ENCODE assay signal across 9 cellular contexts in the genomic region with DNA sequence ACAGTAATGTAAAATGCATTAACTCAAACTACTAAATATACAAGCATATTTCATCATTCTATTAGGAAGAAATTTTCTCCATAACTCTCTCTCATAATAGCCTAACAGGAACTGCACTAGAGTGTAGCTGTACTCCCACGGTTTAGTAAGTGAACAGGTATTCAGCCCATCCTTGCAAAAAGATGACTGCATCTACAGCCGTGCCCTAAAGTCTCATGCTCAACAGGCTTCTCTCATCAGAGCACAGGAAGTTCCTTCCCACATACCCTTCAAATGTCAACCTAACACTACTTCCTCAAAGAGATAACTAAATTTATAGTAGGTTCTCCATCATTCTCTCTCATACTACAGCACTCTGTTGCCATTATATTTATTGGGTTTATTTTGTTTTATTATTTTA.
A peak's percentile ranks its signal among the peaks of the same experiment; 100 is the strongest.
DNase-seq lines count a peak whose midpoint lies in the region; ATAC-seq lines count a peak whose summit lies in the region.
"Had no signal": no experiment of that assay in that cellular context is flagged by ENCODE, and none has a peak within 500 bp of the region (broad histone marks: within the 10 kb centered on the region; RNA-seq: fewer than 3 reads in every experiment).

No MANE protein-coding gene starts in this region.

- H3K27me3 Mint-ChIP-seq in stimulated activated naive CD8-positive, alpha-beta T cell treated with anti-CD3 and anti-CD28 coated beads, Interleukin-15, Interleukin-2, amounts not matched to agents 100 ng/mL and 50 ng/mL, for 24 hours: no peaks in the 10 kb centered on the region

- peak overlapping the region; percentile 17 for H3K4me3 Mint-ChIP-seq in stimulated activated naive CD8-positive, alpha-beta T cell treated with anti-CD3 and anti-CD28 coated beads, Interleukin-15, Interleukin-2, amounts not matched to agents 100 ng/mL and 50 ng/mL, for 24 hours

- H3K27ac Mint-ChIP-seq in stimulated activated naive CD8-positive, alpha-beta T cell treated with anti-CD3 and anti-CD28 coated beads, Interleukin-15, Interleukin-2, amounts not matched to agents 100 ng/mL and 50 ng/mL, for 24 hours: peak overlapping the region; percentile 55

- H3K9me3 Mint-ChIP-seq in stimulated activated naive CD8-positive, alpha-beta T cell treated with anti-CD3 and anti-CD28 coated beads, Interleukin-15, Interleukin-2, amounts not matched to agents 100 ng/mL and 50 ng/mL, for 24 hours: peaks cover 9% of the 10 kb centered on the region

- DNase-seq in stimulated activated CD4-positive, alpha-beta T cell treated with anti-CD3 and anti-CD28 coated beads, Interleukin-15, amount 100 ng/mL, for 24 hours: peak; percentile 13
- no peak for DNase-seq in stimulated activated CD4-positive, alpha-beta T cell treated with anti-CD3 and anti-CD28 coated beads, Interleukin-12 subunit alpha, Interleukin-12 subunit beta, amount 100 ng/mL, for 4 hours
- DNase-seq in OCI-M1 (lab: John Stamatoyannopoulos, UW) (peak; percentile 14), AG08395 (ENCODE audit: low spot score) (no peak), NCI-H82 treated with DMSO at 0.1 percent for 48 hours (lab: John Stamatoyannopoulos, UW; ENCODE audit: unreplicated experiment) (no peak)
- peak; percentile 35 for DNase-seq in central memory CD4-positive, alpha-beta T cell
- DNase-seq: upper lobe of left lung had no signal

- no peak for ATAC-seq in GM18867 (IDR thresholded peaks at IDR 0.05; ENCODE audit: unreplicated experiment)

- peaks cover 30% of the 10 kb centered on the region for H3K36me3 Mint-ChIP-seq in stimulated activated naive CD8-positive, alpha-beta T cell treated with anti-CD3 and anti-CD28 coated beads, Interleukin-15, Interleukin-2, amounts not matched to agents 100 ng/mL and 50 ng/mL, for 24 hours (ENCODE audit: low read depth)

- peaks cover 48% of the 10 kb centered on the region for H3K4me1 Mint-ChIP-seq in stimulated activated naive CD8-positive, alpha-beta T cell treated with anti-CD3 and anti-CD28 coated beads, Interleukin-15, Interleukin-2, amounts not matched to agents 100 ng/mL and 50 ng/mL, for 24 hours (ENCODE audit: low read depth)

Comparison
In these comparisons a context has a peak if more than half of its experiments do, and no peak if none do; other contexts are left out.
1. DNase-seq: peak in stimulated activated CD4-positive, alpha-beta T cell treated with anti-CD3 and anti-CD28 coated beads, Interleukin-15, amount 100 ng/mL, for 24 hours (single experiment), OCI-M1 (single experiment) and central memory CD4-positive, alpha-beta T cell (single experiment); none in stimulated activated CD4-positive, alpha-beta T cell treated with anti-CD3 and anti-CD28 coated beads, Interleukin-12 subunit alpha, Interleukin-12 subunit beta, amount 100 ng/mL, for 4 hours (single experiment), AG08395 (single experiment) and NCI-H82 treated with DMSO at 0.1 percent for 48 hours (single experiment).